Comparison of ENCODE assay signal across 23 cellular contexts in genomic region chr7:4207011-4207410, GRCh38.
A peak's percentile ranks its signal among the peaks of the same experiment; 100 is the strongest.
DNase-seq lines count a peak whose midpoint lies in the region; ATAC-seq and TF ChIP-seq lines count a peak whose summit lies in the region.
"Had no signal": no experiment of that assay in that cellular context is flagged by ENCODE, and none has a peak within 500 bp of the region (broad histone marks: within the 10 kb centered on the region; RNA-seq: fewer than 3 reads in every experiment).

No MANE protein-coding gene starts in this region.

- H3K4me3 ChIP-seq in aorta (ENCODE audit: low read length in 2 of 2): no peak overlapping the region
- H3K4me3 ChIP-seq: A549; BLaER1 treated with 17β-estradiol and CSF1 and Interleukin-3, amounts not matched to agents 10 nM and 100 nM; GM12878 had no signal

- H3K9me3 Mint-ChIP-seq in chondrocyte (ENCODE audit: low read depth): no peaks in the 10 kb centered on the region
- H3K9me3 Mint-ChIP-seq in activated naive CD4-positive, alpha-beta T cell treated with anti-CD3 and anti-CD28 coated beads for 36 hours: no peaks in the 10 kb centered on the region
- H3K9me3 Mint-ChIP-seq in effector memory CD8-positive, alpha-beta T cell: peaks cover 0 to 1% of the 10 kb centered on the region in 2 donors
- H3K9me3 Mint-ChIP-seq: CD4-positive, alpha-beta T cell; CD8-positive, alpha-beta memory T cell had no signal

- H3K27ac ChIP-seq in aorta (ENCODE audit: low read depth in 1 of 2, low read length in 2 of 2): no peak overlapping the region
- H3K27ac ChIP-seq: A549; BLaER1 treated with 17β-estradiol and CSF1 and Interleukin-3, amounts not matched to agents 10 nM and 100 nM had no signal

- H3K27me3 ChIP-seq in aorta (ENCODE audit: control insufficient read depth in 1 of 2, insufficient read depth in 2 of 2, low read length in 1 of 2): no peaks in the 10 kb centered on the region
- H3K27me3 ChIP-seq: BE2C; BLaER1 treated with 17β-estradiol and CSF1 and Interleukin-3, amounts not matched to agents 10 nM and 100 nM had no signal

- H3K4me1 Mint-ChIP-seq in chondrocyte (ENCODE audit: low read depth): no peaks in the 10 kb centered on the region
- H3K4me1 Mint-ChIP-seq in activated naive CD4-positive, alpha-beta T cell treated with anti-CD3 and anti-CD28 coated beads for 36 hours (ENCODE audit: low read depth): no peaks in the 10 kb centered on the region
- no peaks in the 10 kb centered on the region for H3K4me1 Mint-ChIP-seq in effector memory CD8-positive, alpha-beta T cell (ENCODE audit: low read depth in 2 of 2)
- H3K4me1 Mint-ChIP-seq: CD14-positive monocyte; CD8-positive, alpha-beta memory T cell had no signal

- no peak overlapping the region for H3K27ac Mint-ChIP-seq in chondrocyte (ENCODE audit: unreplicated experiment)
- no peak overlapping the region for H3K27ac Mint-ChIP-seq in activated naive CD4-positive, alpha-beta T cell treated with anti-CD3 and anti-CD28 coated beads for 36 hours
- no peak overlapping the region for H3K27ac Mint-ChIP-seq in effector memory CD8-positive, alpha-beta T cell
- H3K27ac Mint-ChIP-seq: CD14-positive monocyte; CD4-positive, alpha-beta T cell; CD8-positive, alpha-beta memory T cell had no signal

- ATAC-seq in aorta (ENCODE audit: low FRiP score): no peak
- ATAC-seq in effector memory CD8-positive, alpha-beta T cell (replicated peaks): no peak
- no peak for ATAC-seq in GM18511 (IDR thresholded peaks at IDR 0.05; ENCODE audit: unreplicated experiment)
- ATAC-seq: A549, GM12878 had no signal

- no peaks in the 10 kb centered on the region for H3K27me3 Mint-ChIP-seq in chondrocyte (ENCODE audit: low read depth)
- H3K27me3 Mint-ChIP-seq in activated naive CD4-positive, alpha-beta T cell treated with anti-CD3 and anti-CD28 coated beads for 36 hours (ENCODE audit: low read depth): no peaks in the 10 kb centered on the region
- no peaks in the 10 kb centered on the region for H3K27me3 Mint-ChIP-seq in effector memory CD8-positive, alpha-beta T cell
- H3K27me3 Mint-ChIP-seq: CD4-positive, alpha-beta T cell had no signal

- 81 to 88% methylated on average over 13 to 14 of the region's 14 CpGs for WGBS in aorta, 2 donors

- H3K4me1 ChIP-seq in aorta (ENCODE audit: control insufficient read depth in 1 of 2, insufficient read depth in 2 of 2, low read length in 2 of 2): no peaks in the 10 kb centered on the region
- H3K4me1 ChIP-seq: A549, BE2C had no signal

- DNase-seq in chondrocyte (ENCODE audit: low spot score) (peak; percentile 58), myocyte (ENCODE audit: low read depth) (peak; percentile 35), posterior vena cava (ENCODE audit: low spot score) (peak; percentile 56), aorta (peak; percentile 29 to 63)
- DNase-seq in activated naive CD4-positive, alpha-beta T cell treated with anti-CD3 and anti-CD28 coated beads for 36 hours: no peak
- no peak for DNase-seq in effector memory CD8-positive, alpha-beta T cell
- DNase-seq: 8988T; ACHN; AML-193; BE2C; CD4-positive, alpha-beta T cell; CD8-positive, alpha-beta memory T cell; DMS 273 treated with DMSO at 0.1 percent for 48 hours; DMS79; EL; GDM1; GOT3; HCEC 1CT had no signal

- intact Hi-C loops in posterior vena cava (cut with DNase I) (no loop called here), aorta (cut with DNase I) (no loop called here)
- intact Hi-C loops in activated naive CD4-positive, alpha-beta T cell treated with anti-CD3 and anti-CD28 coated beads for 36 hours (cut with micrococcal nuclease): no loop called here

- H3K4me3 Mint-ChIP-seq in chondrocyte (ENCODE audit: unreplicated experiment): no peak overlapping the region
- no peak overlapping the region for H3K4me3 Mint-ChIP-seq in activated naive CD4-positive, alpha-beta T cell treated with anti-CD3 and anti-CD28 coated beads for 36 hours
- H3K4me3 Mint-ChIP-seq in effector memory CD8-positive, alpha-beta T cell: no peak overlapping the region
- H3K4me3 Mint-ChIP-seq: CD14-positive monocyte; CD4-positive, alpha-beta T cell; CD8-positive, alpha-beta memory T cell had no signal

- H3K36me3 ChIP-seq in aorta (ENCODE audit: control insufficient read depth in 1 of 2, insufficient read depth in 2 of 2, low read length in 1 of 2): no peaks in the 10 kb centered on the region
- H3K36me3 ChIP-seq: BE2C; BLaER1 treated with 17β-estradiol and CSF1 and Interleukin-3, amounts not matched to agents 10 nM and 100 nM had no signal

- H3K9me3 ChIP-seq in aorta (ENCODE audit: control insufficient read depth, low read length): no peaks in the 10 kb centered on the region
- H3K9me3 ChIP-seq: A549; BE2C; BLaER1 treated with 17β-estradiol and CSF1 and Interleukin-3, amounts not matched to agents 10 nM and 100 nM had no signal

- H3K36me3 Mint-ChIP-seq in chondrocyte (ENCODE audit: low read depth): peaks cover 6% of the 10 kb centered on the region
- no peaks in the 10 kb centered on the region for H3K36me3 Mint-ChIP-seq in activated naive CD4-positive, alpha-beta T cell treated with anti-CD3 and anti-CD28 coated beads for 36 hours (ENCODE audit: low read depth)
- no peaks in the 10 kb centered on the region for H3K36me3 Mint-ChIP-seq in effector memory CD8-positive, alpha-beta T cell (ENCODE audit: insufficient read depth)
- H3K36me3 Mint-ChIP-seq: CD14-positive monocyte; CD8-positive, alpha-beta memory T cell had no signal

- no peak for TF ChIP-seq CTCF in chondrocyte (IDR thresholded peaks at IDR 0.05)

- CTCF ChIA-PET in activated naive CD4-positive, alpha-beta T cell treated with anti-CD3 and anti-CD28 coated beads for 36 hours (lab: Charles Lee): no interaction called here

Comparison
In these comparisons a context has a peak if more than half of its experiments do, and no peak if none do; other contexts are left out.
1. DNase-seq: peak in chondrocyte (single experiment), myocyte (single experiment), posterior vena cava (single experiment) and aorta (2 of 2); none in activated naive CD4-positive, alpha-beta T cell treated with anti-CD3 and anti-CD28 coated beads for 36 hours (single experiment) and effector memory CD8-positive, alpha-beta T cell (0 of 3).